Comparison of ENCODE assay signal across 26 cellular contexts in genomic region chr6:168206681-168207274, GRCh38.
DNase-seq lines count a peak whose midpoint lies in the region; ATAC-seq and TF ChIP-seq lines count a peak whose summit lies in the region.
"Had no signal": no experiment of that assay in that cellular context is flagged by ENCODE, and none has a peak within 500 bp of the region (broad histone marks: within the 10 kb centered on the region; RNA-seq: fewer than 3 reads in every experiment).

No MANE protein-coding gene starts in this region.

- no peaks in the 10 kb centered on the region for H3K79me1 ChIP-seq in mesenchymal stem cell (replicated peaks; ENCODE audit: low read length, poor library complexity, severe bottlenecking)

- H3K9me3 ChIP-seq in MG63 (0 out of 2 replicates have a peak, but pooled peaks cover 2% of the 10 kb centered on the region), esophagus squamous epithelium (no peaks in the 10 kb centered on the region), mesenchymal stem cell (ENCODE audit: control insufficient read depth, low read length) (no peaks in the 10 kb centered on the region), testis (no peaks in the 10 kb centered on the region)
- H3K9me3 ChIP-seq: uterus had no signal

- TF ChIP-seq POLR2A in esophagus squamous epithelium (IDR thresholded peaks at IDR 0.05) (no peak), testis (IDR thresholded peaks at IDR 0.05) (no peak)

- no peak overlapping the region for H2BK15ac ChIP-seq in mesenchymal stem cell (ENCODE audit: low read depth, poor library complexity, severe bottlenecking)

- no peaks in the 10 kb centered on the region for H3K36me3 Mint-ChIP-seq in activated T-cell treated with anti-CD3 and anti-CD28 coated beads, Interleukin-2, amount 50 U/mL, for 24 hours (ENCODE audit: low read depth)
- H3K36me3 Mint-ChIP-seq: activated naive CD4-positive, alpha-beta T cell treated with anti-CD3 and anti-CD28 coated beads, Interleukin-2, amount 10 ng/mL, durations not matched to agents 7 days and 5 days; CD14-positive monocyte; naive thymus-derived CD8-positive, alpha-beta T cell; stimulated activated memory B cell treated with anti-CD40 and anti-IgM and Interleukin-4, amounts not matched to agents 10 μg/mL and 1 μg/mL and 100 μg/mL, for 72 hours had no signal

- no peak overlapping the region for H3K4me2 ChIP-seq in mesenchymal stem cell (ENCODE audit: low read length, poor library complexity, severe bottlenecking)

- H3K27me3 Mint-ChIP-seq in activated T-cell treated with anti-CD3 and anti-CD28 coated beads, Interleukin-2, amount 50 U/mL, for 24 hours: peaks cover 8% of the 10 kb centered on the region
- H3K27me3 Mint-ChIP-seq: activated B cell treated with CpG ODN at 0.5 μM for 24 hours; stimulated activated memory B cell treated with anti-CD40 and anti-IgM and Interleukin-4, amounts not matched to agents 10 μg/mL and 1 μg/mL and 100 μg/mL, for 72 hours had no signal

- no peaks in the 10 kb centered on the region for H3K9me3 Mint-ChIP-seq in activated T-cell treated with anti-CD3 and anti-CD28 coated beads, Interleukin-2, amount 50 U/mL, for 24 hours
- H3K9me3 Mint-ChIP-seq: activated naive CD4-positive, alpha-beta T cell treated with anti-CD3 and anti-CD28 coated beads, Interleukin-2, amount 10 ng/mL, durations not matched to agents 7 days and 5 days had no signal

- H3K27me3 ChIP-seq in MG63: no peaks in the 10 kb centered on the region
- no peaks in the 10 kb centered on the region for H3K27me3 ChIP-seq in esophagus squamous epithelium
- H3K27me3 ChIP-seq in mesenchymal stem cell (ENCODE audit: control insufficient read depth in 1 of 2, insufficient read depth in 1 of 2, low read length in 2 of 2): peaks cover 0 to 14% of the 10 kb centered on the region in 2 experiments
- no peaks in the 10 kb centered on the region for H3K27me3 ChIP-seq in testis
- H3K27me3 ChIP-seq: foreskin keratinocyte, uterus had no signal

- H3K18ac ChIP-seq in mesenchymal stem cell (ENCODE audit: low read depth in 1 of 2, low read length in 2 of 2): no peak overlapping the region

- H3K14ac ChIP-seq in mesenchymal stem cell (ENCODE audit: low read length in 2 of 2): no peak overlapping the region

- H3K36me3 ChIP-seq in MG63 (no peaks in the 10 kb centered on the region), esophagus squamous epithelium (no peaks in the 10 kb centered on the region), mesenchymal stem cell (ENCODE audit: control insufficient read depth in 1 of 2, insufficient read depth in 2 of 2, low read depth in 1 of 2, low read length in 2 of 2) (no peaks in the 10 kb centered on the region), testis (ENCODE audit: low read depth, missing control alignments) (no peaks in the 10 kb centered on the region)
- H3K36me3 ChIP-seq: uterus had no signal

- no peak overlapping the region for H4K91ac ChIP-seq in mesenchymal stem cell (ENCODE audit: low read length)

- no peak overlapping the region for H2AK5ac ChIP-seq in mesenchymal stem cell (ENCODE audit: low read length, severe bottlenecking)

- intact Hi-C loops in esophagus squamous epithelium (cut with DNase I) (no loop called here), testis (cut with DNase I; ENCODE audit: low total_unique reads) (no loop called here)

- TF ChIP-seq CTCF in esophagus squamous epithelium (IDR thresholded peaks at IDR 0.05) (no peak), testis (IDR thresholded peaks at IDR 0.05) (no peak)

- H3K27ac ChIP-seq in esophagus squamous epithelium: peak overlapping the region; percentile 66 to 87 (median 73)
- no peak overlapping the region for H3K27ac ChIP-seq in mesenchymal stem cell (ENCODE audit: low read length, poor library complexity, severe bottlenecking)
- no peak overlapping the region for H3K27ac ChIP-seq in testis
- H3K27ac ChIP-seq: epithelial cell of prostate, foreskin keratinocyte, uterus had no signal

- H3K4me3 ChIP-seq in MG63: no peak overlapping the region
- H3K4me3 ChIP-seq in esophagus squamous epithelium: no peak overlapping the region
- H3K4me3 ChIP-seq in mesenchymal stem cell (ENCODE audit: insufficient read depth in 1 of 2, low read depth in 1 of 2, low read length in 2 of 2): no peak overlapping the region
- no peak overlapping the region for H3K4me3 ChIP-seq in testis
- H3K4me3 ChIP-seq: uterus had no signal

- H2BK5ac ChIP-seq in mesenchymal stem cell (ENCODE audit: low read depth, low read length, poor library complexity, severe bottlenecking): no peak overlapping the region

- WGBS in esophagus squamous epithelium, 2 donors: 37 to 61% methylated on average over 12 to 16 of the region's 16 CpGs
- 93% methylated on average over 16 of the region's 16 CpGs for WGBS in mesenchymal stem cell
- WGBS in testis, 2 donors: 83 to 93% methylated on average over 16 of the region's 16 CpGs

- H3K27ac Mint-ChIP-seq in activated T-cell treated with anti-CD3 and anti-CD28 coated beads, Interleukin-2, amount 50 U/mL, for 24 hours: no peak overlapping the region
- H3K27ac Mint-ChIP-seq: activated B cell treated with CpG ODN at 0.5 μM for 24 hours; activated naive CD4-positive, alpha-beta T cell treated with anti-CD3 and anti-CD28 coated beads, Interleukin-2, amount 10 ng/mL, durations not matched to agents 7 days and 5 days; CD14-positive monocyte; naive thymus-derived CD8-positive, alpha-beta T cell; stimulated activated memory B cell treated with anti-CD40 and anti-IgM and Interleukin-4, amounts not matched to agents 10 μg/mL and 1 μg/mL and 100 μg/mL, for 72 hours had no signal

- no peak overlapping the region for H2AFZ ChIP-seq in mesenchymal stem cell (ENCODE audit: low read depth, low read length)

- H2BK12ac ChIP-seq in mesenchymal stem cell (ENCODE audit: low read length in 2 of 2): no peak overlapping the region

- no peak overlapping the region for H2BK120ac ChIP-seq in mesenchymal stem cell (ENCODE audit: low read depth, low read length)

- H4K8ac ChIP-seq in mesenchymal stem cell (ENCODE audit: low read length): no peak overlapping the region

- no peak for ATAC-seq in HG02642 (IDR thresholded peaks at IDR 0.05; ENCODE audit: poor library complexity, unreplicated experiment)
- ATAC-seq: foreskin keratinocyte; left ventricle myocardium superior; naive thymus-derived CD8-positive, alpha-beta T cell; Panc1; stimulated activated memory B cell treated with anti-CD40 and anti-IgM and Interleukin-4, amounts not matched to agents 10 μg/mL and 1 μg/mL and 100 μg/mL, for 72 hours had no signal

- peak overlapping the region; percentile 3 for H3K9ac ChIP-seq in mesenchymal stem cell (ENCODE audit: low read length)

- H3K4me1 ChIP-seq in esophagus squamous epithelium (peaks cover 0 to 24% (median 11%) of the 10 kb centered on the region in 3 donors), mesenchymal stem cell (ENCODE audit: control insufficient read depth, insufficient read depth, low read depth, low read length) (peaks cover 15% of the 10 kb centered on the region), testis (no peaks in the 10 kb centered on the region)
- H3K4me1 ChIP-seq: foreskin keratinocyte, uterus had no signal

- H3K4me1 Mint-ChIP-seq in activated T-cell treated with anti-CD3 and anti-CD28 coated beads, Interleukin-2, amount 50 U/mL, for 24 hours (ENCODE audit: low read depth): no peaks in the 10 kb centered on the region
- H3K4me1 Mint-ChIP-seq: activated B cell treated with CpG ODN at 0.5 μM for 24 hours; activated naive CD4-positive, alpha-beta T cell treated with anti-CD3 and anti-CD28 coated beads, Interleukin-2, amount 10 ng/mL, durations not matched to agents 7 days and 5 days; CD14-positive monocyte; naive thymus-derived CD8-positive, alpha-beta T cell; stimulated activated memory B cell treated with anti-CD40 and anti-IgM and Interleukin-4, amounts not matched to agents 10 μg/mL and 1 μg/mL and 100 μg/mL, for 72 hours had no signal

- no peak overlapping the region for H3K4ac ChIP-seq in mesenchymal stem cell (ENCODE audit: low read depth in 1 of 2, low read length in 2 of 2)

- no peak overlapping the region for H3K4me3 Mint-ChIP-seq in activated T-cell treated with anti-CD3 and anti-CD28 coated beads, Interleukin-2, amount 50 U/mL, for 24 hours
- H3K4me3 Mint-ChIP-seq: activated B cell treated with CpG ODN at 0.5 μM for 24 hours; activated naive CD4-positive, alpha-beta T cell treated with anti-CD3 and anti-CD28 coated beads, Interleukin-2, amount 10 ng/mL, durations not matched to agents 7 days and 5 days; CD14-positive monocyte; naive thymus-derived CD8-positive, alpha-beta T cell; stimulated activated memory B cell treated with anti-CD40 and anti-IgM and Interleukin-4, amounts not matched to agents 10 μg/mL and 1 μg/mL and 100 μg/mL, for 72 hours had no signal

- DNase-seq in MG63: peak; percentile 85
- DNase-seq in esophagus squamous epithelium (lab: John Stamatoyannopoulos, UW): no peak
- no peak for DNase-seq in mesenchymal stem cell
- peak; percentile 33 for DNase-seq in testis
- DNase-seq in hippocampal formation (lab: John Stamatoyannopoulos, UW): no peak
- no peak for DNase-seq in CD1c-positive myeloid dendritic cell (ENCODE audit: extremely low spot score)
- no peak for DNase-seq in activated T-cell treated with anti-CD3 and anti-CD28 coated beads, Interleukin-2, amount 50 U/mL, for 24 hours
- DNase-seq: activated B cell treated with CpG ODN at 0.5 μM for 24 hours; activated naive CD4-positive, alpha-beta T cell treated with anti-CD3 and anti-CD28 coated beads, Interleukin-2, amount 10 ng/mL, durations not matched to agents 7 days and 5 days; effector CD4-positive, alpha-beta T cell; foreskin keratinocyte; Kasumi-1; left ventricle myocardium superior; naive thymus-derived CD8-positive, alpha-beta T cell; NCI-H1105; NCI-H187 treated with DMSO at 0.1 percent for 48 hours; NCI-H524 treated with DMSO at 0.1 percent for 48 hours; SIG-M5; stimulated activated CD4-positive, alpha-beta T cell treated with anti-CD3 and anti-CD28 coated beads, Interleukin-4, amount 100 ng/mL, for 4 hours; T1000; uterus had no signal

- no peak overlapping the region for H3K23ac ChIP-seq in mesenchymal stem cell (ENCODE audit: low read length in 2 of 2)

Comparison
In these comparisons a context has a peak if more than half of its experiments do, and no peak if none do; other contexts are left out.
1. DNase-seq: peak in MG63 (single experiment) and testis (single experiment); none in esophagus squamous epithelium (single experiment), mesenchymal stem cell (single experiment), hippocampal formation (0 of 2), CD1c-positive myeloid dendritic cell (single experiment) and activated T-cell treated with anti-CD3 and anti-CD28 coated beads, Interleukin-2, amount 50 U/mL, for 24 hours (single experiment).
2. H3K27ac ChIP-seq: peak in esophagus squamous epithelium (4 of 4); none in mesenchymal stem cell (single experiment) and testis (0 of 2).